9 cellular contexts compared by ENCODE assay signal in the genomic region with DNA sequence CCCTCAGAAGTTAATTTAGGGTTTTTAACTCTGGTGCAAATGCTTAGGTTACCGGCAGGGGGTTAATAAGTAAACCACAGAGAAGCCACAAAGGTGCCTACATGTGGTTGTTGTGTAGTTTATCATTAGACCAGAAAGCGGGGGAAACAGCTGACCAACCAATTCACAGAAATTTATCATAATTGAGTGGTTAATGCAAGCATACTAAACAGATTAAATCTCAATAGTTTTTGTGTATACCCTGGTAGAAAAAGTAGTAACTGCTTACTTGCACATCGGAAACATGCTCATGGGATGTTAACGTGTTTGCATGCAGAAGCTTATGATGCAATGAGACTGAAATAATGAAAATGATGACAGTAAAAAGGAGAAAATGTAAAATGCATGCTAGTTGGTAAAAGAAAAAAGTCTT.
DNase-seq lines count a peak whose midpoint lies in the region; ATAC-seq, FAIRE-seq and TF ChIP-seq lines count a peak whose summit lies in the region.
"Had no signal": no experiment of that assay in that cellular context is flagged by ENCODE, and none has a peak within 500 bp of the region (broad histone marks: within the 10 kb centered on the region; RNA-seq: fewer than 3 reads in every experiment).

No MANE protein-coding gene starts in this region.

- CTCF ChIA-PET in A673 (lab: Charles Lee) (no interaction called here), GM12878 (lab: Yijun Ruan, JAX) (interaction anchor here (1.0 to 1.8 kb wide), 9 partner anchors 10 to 59 kb away, joined by 3 to 8 read pairs (median 4); no protein-coding TSS in a partner anchor)

- TF ChIP-seq POLR2A in GM12878 (IDR thresholded peaks at IDR 0.05; ENCODE audit: low read depth, low read length), result no peak
- TF ChIP-seq POLR2A in adrenal gland (IDR thresholded peaks at IDR 0.05), result no peak

- H3K27me3 ChIP-seq in A673 (replicated peaks; ENCODE audit: insufficient read depth, low read depth, low read length, poor library complexity), result no peaks in the 10 kb centered on the region
- H3K27me3 ChIP-seq in GM12878 (replicated peaks in 1 of 2; ENCODE audit: control insufficient read depth in 2 of 2, insufficient read depth in 2 of 2, low read length in 1 of 2), result no peaks in the 10 kb centered on the region; a peak in 2 of 4 replicates
- H3K27me3 ChIP-seq in adrenal gland, result no peaks in the 10 kb centered on the region

- SMC1A ChIA-PET in GM12878 (lab: Charles Lee; ENCODE audit: uncharacterized antibody, unreplicated experiment), result interaction anchor here (0.8 to 6.6 kb wide), 6 partner anchors 13 to 50 kb away, joined by 3 to 42 read pairs (median 4); no protein-coding TSS in a partner anchor

- H4K20me1 ChIP-seq in GM12878 (ENCODE audit: control insufficient read depth, insufficient read depth), result no peaks in the 10 kb centered on the region

- BruUV-seq in A673 (replicated peaks; lab: Mats Ljungman, UMichigan) (no TSS peak), GM12878 (replicated peaks; lab: Mats Ljungman, UMichigan) (no TSS peak)

- in situ Hi-C loops in GM12878 (cut with MboI), result no loop called here

- 26% methylated on average over 4 of the region's 4 CpGs for WGBS in GM12878 (ENCODE audit: insufficient coverage, insufficient replicate concordance, low lambda C conversion rate, missing lambda C conversion rate)
- WGBS in adrenal gland, 4 donors, result 70 to 82% (median 78%) methylated on average over 4 of the region's 4 CpGs

- H3K36me3 ChIP-seq in A673 (ENCODE audit: insufficient read depth, low read length, poor library complexity, severe bottlenecking) (no peaks in the 10 kb centered on the region), GM12878 (ENCODE audit: control insufficient read depth in 2 of 2, insufficient read depth in 2 of 2, low read length in 1 of 2) (no peaks in the 10 kb centered on the region), adrenal gland (replicated peaks in 1 of 2) (no peaks in the 10 kb centered on the region)

- H3K4me3 ChIP-seq in A673 (ENCODE audit: low read depth, low read length, poor library complexity, severe bottlenecking) (no peak overlapping the region), GM12878 (no peak overlapping the region), adrenal gland (no peak overlapping the region)

- H2AFZ ChIP-seq in GM12878 (ENCODE audit: control insufficient read depth, low read depth, low read length), result no peak overlapping the region

- TF ChIP-seq CTCF in A673 (conservative IDR thresholded peaks at IDR 0.05; ENCODE audit: low read depth, low read length) (0 out of 2 replicates have a peak, but pooled peaks have one; percentile 10), GM12878 (IDR thresholded peaks at IDR 0.05 in 2 of 3, conservative IDR thresholded peaks at IDR 0.05 in 1 of 3; ENCODE audit: control insufficient read depth in 2 of 3, extremely low read depth in 1 of 3, insufficient read depth in 1 of 3, low read depth in 3 of 3, low read length in 3 of 3) (no peak; a peak in 1 of 6 replicates), adrenal gland (IDR thresholded peaks at IDR 0.05) (no peak)

- H3K9ac ChIP-seq in GM12878 (ENCODE audit: control insufficient read depth, insufficient read depth, low read length), result no peak overlapping the region

- H3K27ac ChIP-seq in A673 (ENCODE audit: low read depth, low read length, poor library complexity, severe bottlenecking) (no peak overlapping the region), GM12878 (ENCODE audit: control insufficient read depth, insufficient read depth) (no peak overlapping the region), adrenal gland (no peak overlapping the region)

- TF ChIP-seq EP300 in GM12878 (IDR thresholded peaks at IDR 0.05; ENCODE audit: borderline replicate concordance in 1 of 2, control insufficient read depth in 1 of 2, low read depth in 2 of 2, low read length in 2 of 2), result peak in 1 of 2 experiments; percentile 30; a peak in 1 of 4 replicates

- H3K9me3 ChIP-seq in A673 (ENCODE audit: low read depth, low read length, poor library complexity, severe bottlenecking) (no peaks in the 10 kb centered on the region), GM12878 (replicated peaks; ENCODE audit: control insufficient read depth, insufficient read depth, low read length) (no peaks in the 10 kb centered on the region), adrenal gland (replicated peaks in 1 of 3) (no peaks in the 10 kb centered on the region)

- DNase-seq in A673 (ENCODE audit: low spot score) (peak; percentile 17), GM12878 (ENCODE audit: low read depth, low spot score) (peak; percentile 17), adrenal gland (no peak), NOMO-1 (lab: John Stamatoyannopoulos, UW; ENCODE audit: unreplicated experiment in 2 of 2) (no peak), NCI-H446 treated with DMSO at 0.1 percent for 48 hours (lab: John Stamatoyannopoulos, UW) (no peak), medulla oblongata (ENCODE audit: extremely low spot score) (no peak)
- DNase-seq: activated CD8-positive, alpha-beta T cell treated with anti-CD3 and anti-CD28 coated beads for 36 hours had no signal

- intact Hi-C loops in A673 (cut with micrococcal nuclease; ENCODE audit: unreplicated experiment) (no loop called here), GM12878 (cut with micrococcal nuclease; ENCODE audit: unreplicated experiment) (no loop called here), adrenal gland (cut with DNase I) (no loop called here)

- ATAC-seq in GM19324 (IDR thresholded peaks at IDR 0.05; ENCODE audit: low FRiP score, unreplicated experiment) (peak; percentile 83), HG03108 (IDR thresholded peaks at IDR 0.05; ENCODE audit: unreplicated experiment) (peak; percentile 97), GM12878 (peak; percentile 88)
- ATAC-seq: activated CD8-positive, alpha-beta T cell treated with anti-CD3 and anti-CD28 coated beads for 36 hours had no signal

- peaks cover 6% of the 10 kb centered on the region for H3K4me1 ChIP-seq in A673 (ENCODE audit: insufficient read depth, low read length, poor library complexity, severe bottlenecking)
- H3K4me1 ChIP-seq in GM12878 (ENCODE audit: control insufficient read depth, insufficient read depth, low read length), result no peaks in the 10 kb centered on the region
- H3K4me1 ChIP-seq in adrenal gland (replicated peaks in 1 of 2), result peaks cover 0 to 8% of the 10 kb centered on the region in 2 donors

- no peaks in the 10 kb centered on the region for H3K79me2 ChIP-seq in GM12878 (ENCODE audit: control insufficient read depth, insufficient read depth, low read length)

- TF ChIP-seq RAD21 in GM12878 (IDR thresholded peaks at IDR 0.05; ENCODE audit: insufficient read depth, low read depth, low read length), result no peak

- H3K4me2 ChIP-seq in GM12878 (ENCODE audit: control insufficient read depth, insufficient read depth), result no peak overlapping the region

- POLR2A ChIA-PET in A673 (lab: Charles Lee; ENCODE audit: low non-redundant PET), result no interaction called here
- POLR2A ChIA-PET in GM12878 (lab: Charles Lee), result interaction anchor here (1.7 to 3.6 kb wide), 2 partner anchors 12 to 16 kb away, joined by 6 to 17 read pairs; no protein-coding TSS in a partner anchor

- no peak for FAIRE-seq in GM12878 (lab: Jason Lieb, UNC)

- RAD21 ChIA-PET in GM12878 (lab: Charles Lee; ENCODE audit: unreplicated experiment), result interaction anchor here (0.8 to 1.8 kb wide), 5 partner anchors 12 to 313 kb away, joined by 3 to 7 read pairs (median 3); no protein-coding TSS in a partner anchor

TF ChIP-seq in GM12878, 131 proteins besides CTCF, POLR2A, EP300 and RAD21 (continues in another document):
- peak in 1 of 2 experiments; percentile 46; a peak in 1 of 4 replicates for TF ChIP-seq BHLHE40 (IDR thresholded peaks at IDR 0.05; ENCODE audit: borderline replicate concordance in 1 of 2, low read depth in 2 of 2, low read length in 1 of 2)
- TF ChIP-seq SREBF1 (IDR thresholded peaks at IDR 0.05; ENCODE audit: low read length), result no peak
- TF ChIP-seq, protein P1, sequence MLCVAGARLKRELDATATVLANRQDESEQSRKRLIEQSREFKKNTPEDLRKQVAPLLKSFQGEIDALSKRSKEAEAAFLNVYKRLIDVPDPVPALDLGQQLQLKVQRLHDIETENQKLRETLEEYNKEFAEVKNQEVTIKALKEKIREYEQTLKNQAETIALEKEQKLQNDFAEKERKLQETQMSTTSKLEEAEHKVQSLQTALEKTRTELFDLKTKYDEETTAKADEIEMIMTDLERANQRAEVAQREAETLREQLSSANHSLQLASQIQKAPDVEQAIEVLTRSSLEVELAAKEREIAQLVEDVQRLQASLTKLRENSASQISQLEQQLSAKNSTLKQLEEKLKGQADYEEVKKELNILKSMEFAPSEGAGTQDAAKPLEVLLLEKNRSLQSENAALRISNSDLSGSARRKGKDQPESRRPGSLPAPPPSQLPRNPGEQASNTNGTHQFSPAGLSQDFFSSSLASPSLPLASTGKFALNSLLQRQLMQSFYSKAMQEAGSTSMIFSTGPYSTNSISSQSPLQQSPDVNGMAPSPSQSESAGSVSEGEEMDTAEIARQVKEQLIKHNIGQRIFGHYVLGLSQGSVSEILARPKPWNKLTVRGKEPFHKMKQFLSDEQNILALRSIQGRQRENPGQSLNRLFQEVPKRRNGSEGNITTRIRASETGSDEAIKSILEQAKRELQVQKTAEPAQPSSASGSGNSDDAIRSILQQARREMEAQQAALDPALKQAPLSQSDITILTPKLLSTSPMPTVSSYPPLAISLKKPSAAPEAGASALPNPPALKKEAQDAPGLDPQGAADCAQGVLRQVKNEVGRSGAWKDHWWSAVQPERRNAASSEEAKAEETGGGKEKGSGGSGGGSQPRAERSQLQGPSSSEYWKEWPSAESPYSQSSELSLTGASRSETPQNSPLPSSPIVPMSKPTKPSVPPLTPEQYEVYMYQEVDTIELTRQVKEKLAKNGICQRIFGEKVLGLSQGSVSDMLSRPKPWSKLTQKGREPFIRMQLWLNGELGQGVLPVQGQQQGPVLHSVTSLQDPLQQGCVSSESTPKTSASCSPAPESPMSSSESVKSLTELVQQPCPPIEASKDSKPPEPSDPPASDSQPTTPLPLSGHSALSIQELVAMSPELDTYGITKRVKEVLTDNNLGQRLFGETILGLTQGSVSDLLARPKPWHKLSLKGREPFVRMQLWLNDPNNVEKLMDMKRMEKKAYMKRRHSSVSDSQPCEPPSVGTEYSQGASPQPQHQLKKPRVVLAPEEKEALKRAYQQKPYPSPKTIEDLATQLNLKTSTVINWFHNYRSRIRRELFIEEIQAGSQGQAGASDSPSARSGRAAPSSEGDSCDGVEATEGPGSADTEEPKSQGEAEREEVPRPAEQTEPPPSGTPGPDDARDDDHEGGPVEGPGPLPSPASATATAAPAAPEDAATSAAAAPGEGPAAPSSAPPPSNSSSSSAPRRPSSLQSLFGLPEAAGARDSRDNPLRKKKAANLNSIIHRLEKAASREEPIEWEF (IDR thresholded peaks at IDR 0.05; ENCODE audit: insufficient replicate concordance, low read depth, low read length), result peak; percentile 46
- TF ChIP-seq DPF2 (IDR thresholded peaks at IDR 0.05), result peak; percentile 60; the same call in 1 of the 2 replicates
- peak; percentile 59 for TF ChIP-seq ATF7 (IDR thresholded peaks at IDR 0.05; ENCODE audit: low read depth)

Comparison
In these comparisons a context has a peak if more than half of its experiments do, and no peak if none do; other contexts are left out.
1. DNase-seq: peak in A673 (single experiment) and GM12878 (single experiment); none in adrenal gland (0 of 7), NOMO-1 (0 of 2), NCI-H446 treated with DMSO at 0.1 percent for 48 hours (single experiment) and medulla oblongata (single experiment).
2. Peak in every context shown above with its lines, with median percentiles within 50 percentile points of each other: ATAC-seq.